18 cellular contexts compared by ENCODE assay signal in genomic region chr2:3712424-3712823, GRCh38. TPM values are rescaled to one million over a fixed set of nuclear protein-coding genes. Genes with fewer than 3 reads are reported as not detected.
"Had no signal": no experiment of that assay in that cellular context is flagged by ENCODE, and none has a peak within 500 bp of the region (broad histone marks: within the 10 kb centered on the region; RNA-seq: fewer than 3 reads in every experiment).

No MANE protein-coding gene starts in this region.

- H3K4me1 Mint-ChIP-seq: activated naive CD4-positive, alpha-beta T cell treated with anti-CD3 and anti-CD28 coated beads, Interleukin-2, amount 10 ng/mL, durations not matched to agents 7 days and 5 days; naive thymus-derived CD8-positive, alpha-beta T cell; stimulated activated memory B cell treated with anti-CD40 and anti-IgM and Interleukin-4, amounts not matched to agents 10 μg/mL and 1 μg/mL and 100 μg/mL, for 72 hours had no signal

- H3K4me3 Mint-ChIP-seq: activated naive CD4-positive, alpha-beta T cell treated with anti-CD3 and anti-CD28 coated beads, Interleukin-2, amount 10 ng/mL, durations not matched to agents 7 days and 5 days; naive thymus-derived CD8-positive, alpha-beta T cell; stimulated activated memory B cell treated with anti-CD40 and anti-IgM and Interleukin-4, amounts not matched to agents 10 μg/mL and 1 μg/mL and 100 μg/mL, for 72 hours had no signal

- DNase-seq: activated CD4-positive, alpha-beta T cell treated with anti-CD3 and anti-CD28 coated beads, Interleukin-2, amount 50 U/mL, for 48 hours; activated naive CD4-positive, alpha-beta T cell treated with anti-CD3 and anti-CD28 coated beads, Interleukin-2, amount 10 ng/mL, durations not matched to agents 7 days and 5 days; activated T-cell treated with anti-CD3 and anti-CD28 coated beads, Interleukin-2, amount 50 U/mL, for 1 hour; islet precursor cell; naive thymus-derived CD8-positive, alpha-beta T cell; stimulated activated CD4-positive, alpha-beta T cell treated with anti-CD3 and anti-CD28 coated beads, Interleukin-2, amount 100 ng/mL, for 48 hours; trophoblast cell had no signal

- ATAC-seq: esophagus mucosa; left lobe of liver; naive thymus-derived CD8-positive, alpha-beta T cell; stimulated activated memory B cell treated with anti-CD40 and anti-IgM and Interleukin-4, amounts not matched to agents 10 μg/mL and 1 μg/mL and 100 μg/mL, for 72 hours had no signal

- H3K9me3 Mint-ChIP-seq: activated naive CD4-positive, alpha-beta T cell treated with anti-CD3 and anti-CD28 coated beads, Interleukin-2, amount 10 ng/mL, durations not matched to agents 7 days and 5 days; stimulated activated memory B cell treated with anti-CD40 and anti-IgM and Interleukin-4, amounts not matched to agents 10 μg/mL and 1 μg/mL and 100 μg/mL, for 72 hours had no signal

- H3K4me3 ChIP-seq: hepatocyte had no signal

- H3K27ac ChIP-seq: hepatocyte had no signal

- H3K27ac Mint-ChIP-seq: activated naive CD4-positive, alpha-beta T cell treated with anti-CD3 and anti-CD28 coated beads, Interleukin-2, amount 10 ng/mL, durations not matched to agents 7 days and 5 days; naive thymus-derived CD8-positive, alpha-beta T cell; stimulated activated memory B cell treated with anti-CD40 and anti-IgM and Interleukin-4, amounts not matched to agents 10 μg/mL and 1 μg/mL and 100 μg/mL, for 72 hours had no signal

- H3K36me3 Mint-ChIP-seq: activated naive CD4-positive, alpha-beta T cell treated with anti-CD3 and anti-CD28 coated beads, Interleukin-2, amount 10 ng/mL, durations not matched to agents 7 days and 5 days; naive thymus-derived CD8-positive, alpha-beta T cell; stimulated activated memory B cell treated with anti-CD40 and anti-IgM and Interleukin-4, amounts not matched to agents 10 μg/mL and 1 μg/mL and 100 μg/mL, for 72 hours had no signal

- H3K27me3 ChIP-seq: hepatocyte had no signal

RNA-seq across cellular contexts. Expression of gene DCDC2C, which starts 9.0 kb away (rescaled TPM):
- total RNA-seq: astrocyte; cardiac septum; esophagus mucosa; glomerular endothelial cell; hepatocyte; left lobe of liver; lung microvascular endothelial cell; mononuclear cell; naive thymus-derived CD8-positive, alpha-beta T cell; renal cortical epithelial cell; subcutaneous adipose tissue had no signal

RNA-seq across cellular contexts. Expression of gene ALLC, which starts 54.4 kb away (rescaled TPM):
- total RNA-seq: astrocyte; cardiac septum; esophagus mucosa; glomerular endothelial cell; hepatocyte; lung microvascular endothelial cell; mononuclear cell; naive thymus-derived CD8-positive, alpha-beta T cell; renal cortical epithelial cell; subcutaneous adipose tissue had no signal
